8 cellular contexts compared by ENCODE assay signal in genomic region chr3:119690043-119690656, GRCh38. TPM values are rescaled to one million over a fixed set of nuclear protein-coding genes. Genes with fewer than 3 reads are reported as not detected.
DNase-seq lines count a peak whose midpoint lies in the region; TF ChIP-seq lines count a peak whose summit lies in the region.

No MANE protein-coding gene starts in this region.

- H3K36me3 ChIP-seq in OCI-LY1 (ENCODE audit: insufficient read depth, low read length) (no peaks in the 10 kb centered on the region), fibroblast of lung (ENCODE audit: control insufficient read depth, insufficient read depth, low read length) (no peaks in the 10 kb centered on the region), spleen (no peaks in the 10 kb centered on the region)

- H3K9ac ChIP-seq in OCI-LY1 (ENCODE audit: low read length): no peak overlapping the region
- H3K9ac ChIP-seq in fibroblast of lung (ENCODE audit: insufficient read depth, low read length): no peak overlapping the region

- intact Hi-C loops in spleen (cut with DNase I; ENCODE audit: low total_unique reads): no loop called here

- H3K79me2 ChIP-seq in OCI-LY1 (ENCODE audit: insufficient read depth, low read length): no peaks in the 10 kb centered on the region
- H3K79me2 ChIP-seq in fibroblast of lung (ENCODE audit: control insufficient read depth, insufficient read depth, low read length): no peaks in the 10 kb centered on the region

- H3K27ac ChIP-seq in OCI-LY1 (ENCODE audit: low read depth, low read length, poor library complexity, severe bottlenecking): no peak overlapping the region
- no peak overlapping the region for H3K27ac ChIP-seq in fibroblast of lung (ENCODE audit: insufficient read depth, low read length)
- no peak overlapping the region for H3K27ac ChIP-seq in spleen

- TF ChIP-seq CTCF in OCI-LY1 (IDR thresholded peaks at IDR 0.05; ENCODE audit: low read length): peak; percentile 61
- peak; percentile 31 to 56 for TF ChIP-seq CTCF in fibroblast of lung (conservative IDR thresholded peaks at IDR 0.05 in 1 of 2, IDR thresholded peaks at IDR 0.05 in 1 of 2; ENCODE audit: low read depth in 1 of 2, low read length in 2 of 2)
- peak in 8 of 11 experiments; percentile 29 to 66 (median 46) for TF ChIP-seq CTCF in spleen (IDR thresholded peaks at IDR 0.05 in 8 of 11, conservative IDR thresholded peaks at IDR 0.05 in 3 of 11)

- H3K4me3 ChIP-seq in OCI-LY1 (ENCODE audit: low read depth, low read length, poor library complexity, severe bottlenecking): no peak overlapping the region
- no peak overlapping the region for H3K4me3 ChIP-seq in fibroblast of lung (replicated peaks in 1 of 4; ENCODE audit: control extremely low read depth in 1 of 4, insufficient read depth in 1 of 4, low read depth in 3 of 4, low read length in 4 of 4)
- no peak overlapping the region for H3K4me3 ChIP-seq in spleen

- WGBS in spleen, 5 donors: 52 to 60% (median 55%) methylated on average over 4 of the region's 4 CpGs

- DNase-seq in NCI-H2171 treated with DMSO at 0.1 percent for 48 hours (lab: John Stamatoyannopoulos, UW) (peak; percentile 34), NCI-H2171 (lab: John Stamatoyannopoulos, UW) (no peak), fibroblast of lung (ENCODE audit: low read depth in 2 of 2) (peak; percentile 17 to 51), spleen (no peak), NCI-H345 (lab: John Stamatoyannopoulos, UW) (no peak), NCI-H1930 (lab: John Stamatoyannopoulos, UW) (no peak)
- no peak for DNase-seq in activated CD4-positive, alpha-beta T cell treated with anti-CD3 and anti-CD28 coated beads for 1 hour

- H4K20me1 ChIP-seq in OCI-LY1 (ENCODE audit: insufficient read depth, low read length) (no peaks in the 10 kb centered on the region), fibroblast of lung (ENCODE audit: control insufficient read depth, extremely low read depth, insufficient read depth, low read length) (no peaks in the 10 kb centered on the region)

- H3K4me2 ChIP-seq in OCI-LY1 (ENCODE audit: low read length): no peak overlapping the region
- no peak overlapping the region for H3K4me2 ChIP-seq in fibroblast of lung (ENCODE audit: extremely low read depth, insufficient read depth, low read length)

- H3K27me3 ChIP-seq in OCI-LY1 (ENCODE audit: insufficient read depth, low read length) (no peaks in the 10 kb centered on the region), fibroblast of lung (ENCODE audit: control insufficient read depth, insufficient read depth, low read length) (no peaks in the 10 kb centered on the region), spleen (replicated peaks in 1 of 7) (no peaks in the 10 kb centered on the region)

- H3K9me2 ChIP-seq in OCI-LY1 (ENCODE audit: low read depth, low read length): no peaks in the 10 kb centered on the region

- H3K9me3 ChIP-seq in OCI-LY1 (ENCODE audit: low read length) (no peaks in the 10 kb centered on the region), fibroblast of lung (ENCODE audit: control insufficient read depth, insufficient read depth, low read depth, low read length) (no peaks in the 10 kb centered on the region), spleen (peaks cover 0 to 3% (median 0%) of the 10 kb centered on the region in 8 donors)

- H2AFZ ChIP-seq in OCI-LY1 (ENCODE audit: low read length) (no peak overlapping the region), fibroblast of lung (ENCODE audit: low read length) (no peak overlapping the region)

- H3F3A ChIP-seq in OCI-LY1 (ENCODE audit: insufficient read depth, low read length): no peaks in the 10 kb centered on the region

- no peak for TF ChIP-seq POLR2A in spleen (IDR thresholded peaks at IDR 0.05)

- H3K4me1 ChIP-seq in OCI-LY1 (ENCODE audit: insufficient read depth, low read length, severe bottlenecking) (no peaks in the 10 kb centered on the region), fibroblast of lung (ENCODE audit: control insufficient read depth, extremely low read depth, insufficient read depth, low read length) (no peaks in the 10 kb centered on the region), spleen (no peaks in the 10 kb centered on the region)

RNA-seq across cellular contexts. Expression of gene CFAP91, which starts 12.7 kb away (rescaled TPM):
- total RNA-seq in fibroblast of lung: 0.17 and 0.77 TPM in 2 replicates
- 0.02 and 0.10 TPM in 2 replicates for polyA plus RNA-seq in fibroblast of lung
- polyA plus RNA-seq in fibroblast of lung (2012): not detected in 2 replicates
- polyA minus RNA-seq in fibroblast of lung (ENCODE audit: low replicate concordance): not detected in 2 replicates
- 100 to 1,000 TPM in 1 of 7 donors, 10 to 100 TPM in 6; 30.2 to 141 (median 68.2) TPM for total RNA-seq in spleen
- polyA plus RNA-seq in spleen: 10 to 100 TPM; 11.0 to 33.7 (median 24.2) TPM

RNA-seq across cellular contexts. Expression of gene COX17, which starts 12.9 kb away (rescaled TPM):
- total RNA-seq in fibroblast of lung (13.9 and 21.0 TPM in 2 replicates), spleen (10 to 100 TPM; 30.4 to 58.5 (median 38.4) TPM)
- polyA plus RNA-seq in fibroblast of lung (19.6 and 24.2 TPM in 2 replicates), spleen (100 to 1,000 TPM in 2 of 3 donors, 10 to 100 TPM in 1; 97.4 to 136 (median 115) TPM)
- 37.5 and 38.5 TPM in 2 replicates for polyA plus RNA-seq in fibroblast of lung (2012)
- 2.8 and 18.7 TPM in 2 replicates for polyA minus RNA-seq in fibroblast of lung (ENCODE audit: low replicate concordance)

RNA-seq across cellular contexts. Expression of gene POPDC2, which starts 29.8 kb away (rescaled TPM):
- 0.17 and 0.26 TPM in 2 replicates for total RNA-seq in fibroblast of lung
- 0.26 and 0.34 TPM in 2 replicates for polyA plus RNA-seq in fibroblast of lung
- 0.06 and 0.21 TPM in 2 replicates for polyA plus RNA-seq in fibroblast of lung (2012)
- polyA minus RNA-seq in fibroblast of lung (ENCODE audit: low replicate concordance): not detected in 2 replicates
- 1 to 10 TPM; 4.8 to 9.8 (median 6.9) TPM for total RNA-seq in spleen
- 1 to 10 TPM; 3.1 to 8.3 (median 7.0) TPM for polyA plus RNA-seq in spleen

Comparison
In these comparisons a context has a peak if more than half of its experiments do, and no peak if none do; other contexts are left out.
1. DNase-seq: peak in NCI-H2171 treated with DMSO at 0.1 percent for 48 hours (single experiment) and fibroblast of lung (2 of 2); none in NCI-H2171 (single experiment), spleen (single experiment), NCI-H345 (single experiment), activated CD4-positive, alpha-beta T cell treated with anti-CD3 and anti-CD28 coated beads for 1 hour (single experiment) and NCI-H1930 (0 of 2).
2. RNA of gene CFAP91, which starts 12.7 kb away (total RNA-seq): 30.2 to 141 TPM in spleen; 0.17 to 0.77 TPM in fibroblast of lung; every median in the first group is over 10 times any median in the second.
3. Peak in every context shown above with its lines, with median percentiles within 50 percentile points of each other: CTCF ChIP-seq.